ENCODE assay signal across 17 cellular contexts in genomic region chr1:165737196-165737595, GRCh38.
"Had no signal": no experiment of that assay in that cellular context is flagged by ENCODE, and none has a peak within 500 bp of the region (broad histone marks: within the 10 kb centered on the region; RNA-seq: fewer than 3 reads in every experiment).

No MANE protein-coding gene starts in this region.

- H3K4me3 ChIP-seq: dorsolateral prefrontal cortex, esophagus muscularis mucosa, psoas muscle, sigmoid colon had no signal

- H3K27ac Mint-ChIP-seq: activated naive CD4-positive, alpha-beta T cell treated with anti-CD3 and anti-CD28 coated beads, Interleukin-2, amount 50 U/mL, for 24 hours had no signal

- H3K9me3 Mint-ChIP-seq: activated naive CD4-positive, alpha-beta T cell treated with anti-CD3 and anti-CD28 coated beads, Interleukin-2, amount 50 U/mL, for 24 hours; naive thymus-derived CD8-positive, alpha-beta T cell had no signal

- H3K27me3 ChIP-seq: brain microvascular endothelial cell, dorsolateral prefrontal cortex, esophagus muscularis mucosa, sigmoid colon had no signal

- H3K27ac ChIP-seq: brain microvascular endothelial cell, dorsolateral prefrontal cortex, esophagus muscularis mucosa, sigmoid colon had no signal

- H3K9me3 ChIP-seq: psoas muscle, sigmoid colon had no signal

- H3K27me3 Mint-ChIP-seq: activated naive CD4-positive, alpha-beta T cell treated with anti-CD3 and anti-CD28 coated beads, Interleukin-2, amount 50 U/mL, for 24 hours; naive thymus-derived CD8-positive, alpha-beta T cell had no signal

- DNase-seq: activated CD4-positive, alpha-beta T cell treated with anti-CD3 and anti-CD28 coated beads, Interleukin-2, amount 50 U/mL, for 4 hours; activated CD4-positive, CD25-positive, alpha-beta regulatory T cell treated with anti-CD3 and anti-CD28 coated beads, Interleukin-2, amount 50 U/mL, for 72 hours; activated T-cell treated with anti-CD3 and anti-CD28 coated beads, Interleukin-2, amount 50 U/mL, for 1 hour; amniotic stem cell; brain microvascular endothelial cell; cerebellar nuclear complex; dorsolateral prefrontal cortex; left colon; naive thymus-derived CD8-positive, alpha-beta T cell; occipital lobe; psoas muscle; sigmoid colon; stimulated activated CD4-positive, alpha-beta T cell treated with anti-CD3 and anti-CD28 coated beads, Interleukin-12 subunit alpha, Interleukin-12 subunit beta, amount 100 ng/mL, for 4 hours; stimulated activated naive CD4-positive, alpha-beta T cell treated with Interleukin-2 at 50 U/mL for 16 hours had no signal

- H3K4me3 Mint-ChIP-seq: activated naive CD4-positive, alpha-beta T cell treated with anti-CD3 and anti-CD28 coated beads, Interleukin-2, amount 50 U/mL, for 24 hours; naive thymus-derived CD8-positive, alpha-beta T cell had no signal

- FAIRE-seq: endometrium had no signal
